ENCODE assay signal across 1 cellular context in genomic region chr3:10344944-10345575, GRCh38.
TF ChIP-seq lines count a peak whose summit lies in the region.

No MANE protein-coding gene starts in this region.

TF ChIP-seq in HepG2, 621 proteins besides CTCF, POLR2A, EP300 and RAD21:
- no peak for TF ChIP-seq HMGXB3 (CRISPR knock-in tag; IDR thresholded peaks at IDR 0.05; ENCODE audit: borderline replicate concordance)
- no peak for TF ChIP-seq LBX2 (CRISPR knock-in tag; IDR thresholded peaks at IDR 0.05; ENCODE audit: borderline replicate concordance)
- no peak for TF ChIP-seq ZKSCAN8 (CRISPR knock-in tag; IDR thresholded peaks at IDR 0.05; ENCODE audit: borderline replicate concordance)
- TF ChIP-seq ZNF782 (CRISPR knock-in tag; IDR thresholded peaks at IDR 0.05; ENCODE audit: borderline replicate concordance): no peak
- peak; percentile 81; the same call in 1 of the 2 replicates for TF ChIP-seq ZNF768 (CRISPR knock-in tag; IDR thresholded peaks at IDR 0.05)
